Comparison of ENCODE assay signal across 8 cellular contexts in genomic region chr20:50645253-50646068, GRCh38. TPM values are rescaled to one million over a fixed set of nuclear protein-coding genes. Genes with fewer than 3 reads are reported as not detected.
A peak's percentile ranks its signal among the peaks of the same experiment; 100 is the strongest.
DNase-seq lines count a peak whose midpoint lies in the region; ATAC-seq and TF ChIP-seq lines count a peak whose summit lies in the region.

No MANE protein-coding gene starts in this region.

- CTCF ChIA-PET in RWPE1 (lab: Yijun Ruan, JAX), result interaction anchor here (0.5 to 2.3 kb wide), 4 partner anchors 10 to 730 kb away, joined by 3 to 12 read pairs (median 4); no protein-coding TSS in a partner anchor

- H3K4me3 ChIP-seq in fibroblast of villous mesenchyme (ENCODE audit: low read depth, low read length), result no peak overlapping the region
- no peak overlapping the region for H3K4me3 ChIP-seq in parathyroid adenoma (ENCODE audit: low read depth, low read length)

- TF ChIP-seq POLR2A in GM18505 (IDR thresholded peaks at IDR 0.05; ENCODE audit: borderline replicate concordance, extremely low read depth, insufficient read depth, insufficient read length), result no peak

- no peak for ATAC-seq in GM18505 (IDR thresholded peaks at IDR 0.05; ENCODE audit: unreplicated experiment)

- H3K27ac ChIP-seq in RWPE1, result peak overlapping the region; percentile 79
- peak overlapping the region; percentile 15 for H3K27ac ChIP-seq in parathyroid adenoma

- TF ChIP-seq CTCF in RWPE1 (conservative IDR thresholded peaks at IDR 0.05; ENCODE audit: low read depth) (no peak), fibroblast of villous mesenchyme (IDR thresholded peaks at IDR 0.05; ENCODE audit: insufficient read depth, low read depth, low read length) (no peak), parathyroid adenoma (IDR thresholded peaks at IDR 0.05) (no peak)

- H3K9me3 ChIP-seq in parathyroid adenoma (ENCODE audit: control insufficient read depth, low read length), result no peaks in the 10 kb centered on the region

- POLR2A ChIA-PET in RWPE1 (lab: Yijun Ruan, JAX; ENCODE audit: low non-redundant PET), result no interaction called here

- H3K9ac ChIP-seq in parathyroid adenoma, result no peak overlapping the region

- no peaks in the 10 kb centered on the region for H3K27me3 ChIP-seq in parathyroid adenoma (ENCODE audit: control insufficient read depth, insufficient read depth, low read length)

- peaks cover 3% of the 10 kb centered on the region for H3K4me1 ChIP-seq in parathyroid adenoma

- DNase-seq in EL (peak; percentile 98), RWPE1 (ENCODE audit: low spot score) (peak; percentile 100), fibroblast of villous mesenchyme (ENCODE audit: low read depth) (peak; percentile 100), NCI-H2081 treated with DMSO at 0.1 percent for 48 hours (lab: John Stamatoyannopoulos, UW) (no peak), nucleus accumbens (lab: John Stamatoyannopoulos, UW) (no peak)
- DNase-seq in central memory CD4-positive, alpha-beta T cell, result no peak

- H2AFZ ChIP-seq in parathyroid adenoma, result peak overlapping the region; percentile 70

- peak overlapping the region; percentile 64 for H3K4me2 ChIP-seq in parathyroid adenoma (ENCODE audit: low read length)

- no peaks in the 10 kb centered on the region for H3K36me3 ChIP-seq in parathyroid adenoma (ENCODE audit: control insufficient read depth, insufficient read depth, low read length)

- no peaks in the 10 kb centered on the region for H3K79me2 ChIP-seq in parathyroid adenoma

RNA-seq across cellular contexts. Expression of gene RIPOR3, which starts 45.9 kb away (rescaled TPM):
- total RNA-seq in fibroblast of villous mesenchyme, result 28.1 and 29.3 TPM in 2 replicates

Comparison
In these comparisons a context has a peak if more than half of its experiments do, and no peak if none do; other contexts are left out.
1. DNase-seq: peak in EL (single experiment), RWPE1 (single experiment) and fibroblast of villous mesenchyme (single experiment); none in NCI-H2081 treated with DMSO at 0.1 percent for 48 hours (single experiment), central memory CD4-positive, alpha-beta T cell (single experiment) and nucleus accumbens (0 of 56).